Comparison of ENCODE assay signal across 17 cellular contexts in the genomic region with DNA sequence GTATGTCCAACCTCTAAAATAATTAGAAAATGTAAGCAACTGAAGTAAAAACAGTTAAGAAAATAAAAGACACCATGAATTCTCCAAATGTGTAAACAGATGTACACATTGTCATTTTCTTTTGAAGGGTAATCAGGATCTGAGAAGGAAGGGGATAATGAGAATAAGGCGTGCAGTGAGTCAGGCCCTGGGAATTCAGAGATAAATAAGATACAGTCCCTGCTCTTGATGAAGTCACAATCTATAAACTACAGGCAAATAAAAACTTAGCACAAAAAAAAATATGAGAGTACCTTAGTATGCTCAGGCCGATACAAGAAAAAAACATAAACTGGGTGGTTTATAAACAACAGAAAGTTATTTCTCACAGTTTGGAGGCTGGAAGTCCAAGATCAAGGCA.
"Had no signal": no experiment of that assay in that cellular context is flagged by ENCODE, and none has a peak within 500 bp of the region (broad histone marks: within the 10 kb centered on the region; RNA-seq: fewer than 3 reads in every experiment).

No MANE protein-coding gene starts in this region.

- DNase-seq: effector memory CD4-positive, alpha-beta T cell; gastrocnemius medialis; islet precursor cell; left cardiac atrium; left ventricle myocardium inferior; lower lobe of right lung; natural killer cell; nucleus accumbens; ovary; right cardiac atrium; stimulated activated CD4-positive, alpha-beta T cell treated with anti-CD3 and anti-CD28 coated beads, Interleukin-1b, Interleukin-23, amount 100 ng/mL, for 48 hours; stimulated activated CD4-positive, alpha-beta T cell treated with anti-CD3 and anti-CD28 coated beads, Interleukin-4, amount 100 ng/mL, for 24 hours; tibial artery; upper lobe of right lung had no signal

- ATAC-seq: gastrocnemius medialis; left cardiac atrium; lower lobe of right lung; natural killer cell; right cardiac atrium; stimulated activated memory B cell treated with anti-CD40 and anti-IgM and Interleukin-4, amounts not matched to agents 10 μg/mL and 1 μg/mL and 100 μg/mL, for 72 hours; upper lobe of right lung had no signal

- H3K36me3 ChIP-seq: esophagus muscularis mucosa, gastrocnemius medialis, left ventricle myocardium inferior, lower lobe of right lung, ovary, tibial artery, upper lobe of right lung had no signal

- H3K27ac ChIP-seq: epithelial cell of prostate, esophagus muscularis mucosa, gastrocnemius medialis, left ventricle myocardium inferior, lower lobe of right lung, ovary, tibial artery, upper lobe of right lung had no signal

- H3K9me3 ChIP-seq: esophagus muscularis mucosa, gastrocnemius medialis, lower lobe of right lung, ovary, tibial artery, upper lobe of right lung had no signal

- H3K27me3 ChIP-seq: esophagus muscularis mucosa, gastrocnemius medialis, ovary, tibial artery, upper lobe of right lung had no signal

- H3K4me3 ChIP-seq: esophagus muscularis mucosa, gastrocnemius medialis, left ventricle myocardium inferior, lower lobe of right lung, ovary, tibial artery, upper lobe of right lung had no signal

- H3K4me1 ChIP-seq: esophagus muscularis mucosa, gastrocnemius medialis, left ventricle myocardium inferior, lower lobe of right lung, tibial artery, upper lobe of right lung had no signal
